In genomic region chr1:159204791-159205141, GRCh38 we compare ENCODE assay signal across 1 cellular context.
TF ChIP-seq lines count a peak whose summit lies in the region.

Gene ACKR1, plus strand, starts transcription at chr1:159204875. Its CDS starts 85 bp downstream, at chr1:159204960.

TF ChIP-seq in WTC11, 78 proteins besides CTCF, POLR2A, EP300 and RAD21 (continued from another document):
- TF ChIP-seq FOXJ3 (CRISPR knock-in tag; IDR thresholded peaks at IDR 0.05; ENCODE audit: borderline replicate concordance) (no peak), MXD4 (CRISPR knock-in tag; IDR thresholded peaks at IDR 0.05; ENCODE audit: borderline replicate concordance) (no peak), ETV6 (CRISPR knock-in tag; IDR thresholded peaks at IDR 0.05) (no peak), ZNF138 (CRISPR knock-in tag; conservative IDR thresholded peaks at IDR 0.05) (no peak), ZNF281 (CRISPR knock-in tag; IDR thresholded peaks at IDR 0.05) (no peak), FOXP4 (CRISPR knock-in tag; IDR thresholded peaks at IDR 0.05) (no peak), ZNF425 (CRISPR knock-in tag; conservative IDR thresholded peaks at IDR 0.05) (no peak), ATF2 (CRISPR knock-in tag; IDR thresholded peaks at IDR 0.05; ENCODE audit: borderline replicate concordance, low read depth) (no peak)
